Comparison of ENCODE assay signal across 9 cellular contexts in genomic region chr14:25111061-25111601, GRCh38.
DNase-seq lines count a peak whose midpoint lies in the region; ATAC-seq and TF ChIP-seq lines count a peak whose summit lies in the region.
"Had no signal": no experiment of that assay in that cellular context is flagged by ENCODE, and none has a peak within 500 bp of the region (broad histone marks: within the 10 kb centered on the region; RNA-seq: fewer than 3 reads in every experiment).

No MANE protein-coding gene starts in this region.

- peaks cover 6% of the 10 kb centered on the region for H3K27me3 ChIP-seq in WERI-Rb-1 (ENCODE audit: insufficient read depth, low read depth, severe bottlenecking)

- H3K36me3 ChIP-seq in WERI-Rb-1, result no peaks in the 10 kb centered on the region

- no peaks in the 10 kb centered on the region for H3K27me3 Mint-ChIP-seq in nephron (ENCODE audit: low read depth)

- no peaks in the 10 kb centered on the region for H3K9me3 ChIP-seq in WERI-Rb-1 (ENCODE audit: severe bottlenecking)

- DNase-seq in AG08396 (ENCODE audit: low spot score), result peak; percentile 61
- DNase-seq in NCI-H69 (lab: John Stamatoyannopoulos, UW), result peak; percentile 62
- peak; percentile 90 for DNase-seq in fibroblast of pulmonary artery (ENCODE audit: low read depth)
- DNase-seq in GM10248 (ENCODE audit: extremely low spot score), result no peak
- no peak for DNase-seq in NCI-H526 (lab: John Stamatoyannopoulos, UW)
- DNase-seq in WERI-Rb-1, result no peak
- DNase-seq: SIG-M5 had no signal

- CTCF ChIA-PET in GM10248 (lab: Yijun Ruan, JAX), result no interaction called here

- H3K4me3 ChIP-seq in fibroblast of pulmonary artery (replicated peaks; ENCODE audit: low read depth, low read length) (no peak overlapping the region), WERI-Rb-1 (ENCODE audit: low read depth, low read length) (no peak overlapping the region)

- H3K27ac ChIP-seq in WERI-Rb-1, result no peak overlapping the region

- no peak overlapping the region for H3K4me3 Mint-ChIP-seq in nephron

- H3K36me3 Mint-ChIP-seq in nephron (ENCODE audit: low read depth), result no peaks in the 10 kb centered on the region

- H3K4me1 Mint-ChIP-seq in nephron, result peaks cover 25% of the 10 kb centered on the region

- ATAC-seq in HG03108 (IDR thresholded peaks at IDR 0.05; ENCODE audit: unreplicated experiment), result no peak

- H3K9me3 Mint-ChIP-seq in nephron, result peaks cover 7% of the 10 kb centered on the region

- H3K27ac Mint-ChIP-seq in nephron, result peak overlapping the region; percentile 14 to 41 (median 24)

- TF ChIP-seq CTCF in fibroblast of pulmonary artery (IDR thresholded peaks at IDR 0.05; ENCODE audit: low read length, missing control alignments) (no peak), nephron (IDR thresholded peaks at IDR 0.05; ENCODE audit: unreplicated experiment in 3 of 3) (no peak), GM10248 (IDR thresholded peaks at IDR 0.05; ENCODE audit: control extremely low read depth, extremely low read depth, low read depth, missing control alignments) (no peak), WERI-Rb-1 (IDR thresholded peaks at IDR 0.05; ENCODE audit: low read depth, low read length) (no peak)

- POLR2A ChIA-PET in GM10248 (lab: Yijun Ruan, JAX), result no interaction called here

Comparison
In these comparisons a context has a peak if more than half of its experiments do, and no peak if none do; other contexts are left out.
1. DNase-seq: peak in AG08396 (single experiment), NCI-H69 (single experiment) and fibroblast of pulmonary artery (single experiment); none in GM10248 (single experiment), NCI-H526 (0 of 2) and WERI-Rb-1 (single experiment).